Comparison of ENCODE assay signal across 1 cellular context in the genomic region with DNA sequence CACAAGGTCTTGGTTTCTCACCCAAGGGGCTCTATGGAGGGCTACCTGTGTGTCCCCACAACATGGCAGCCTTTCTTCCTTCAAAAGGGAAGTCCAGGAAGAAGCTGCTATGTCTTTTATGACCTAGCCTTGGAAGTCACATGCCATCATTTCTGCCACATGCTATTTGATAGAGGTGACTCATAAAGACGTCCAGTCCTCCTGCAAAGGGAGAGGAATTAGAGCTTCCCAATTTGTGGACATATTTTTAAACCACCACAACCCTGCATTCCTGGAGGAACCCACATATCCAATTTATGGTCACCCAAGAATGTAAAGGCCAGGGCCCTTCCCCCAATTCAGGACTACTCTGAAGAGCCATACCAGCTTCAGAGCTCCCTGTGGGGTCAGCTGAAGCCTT.
TF ChIP-seq lines count a peak whose summit lies in the region.

No MANE protein-coding gene starts in this region.

TF ChIP-seq in K562, 482 proteins besides CTCF, POLR2A, EP300 and RAD21 (continued from another document):
- TF ChIP-seq, protein P1, sequence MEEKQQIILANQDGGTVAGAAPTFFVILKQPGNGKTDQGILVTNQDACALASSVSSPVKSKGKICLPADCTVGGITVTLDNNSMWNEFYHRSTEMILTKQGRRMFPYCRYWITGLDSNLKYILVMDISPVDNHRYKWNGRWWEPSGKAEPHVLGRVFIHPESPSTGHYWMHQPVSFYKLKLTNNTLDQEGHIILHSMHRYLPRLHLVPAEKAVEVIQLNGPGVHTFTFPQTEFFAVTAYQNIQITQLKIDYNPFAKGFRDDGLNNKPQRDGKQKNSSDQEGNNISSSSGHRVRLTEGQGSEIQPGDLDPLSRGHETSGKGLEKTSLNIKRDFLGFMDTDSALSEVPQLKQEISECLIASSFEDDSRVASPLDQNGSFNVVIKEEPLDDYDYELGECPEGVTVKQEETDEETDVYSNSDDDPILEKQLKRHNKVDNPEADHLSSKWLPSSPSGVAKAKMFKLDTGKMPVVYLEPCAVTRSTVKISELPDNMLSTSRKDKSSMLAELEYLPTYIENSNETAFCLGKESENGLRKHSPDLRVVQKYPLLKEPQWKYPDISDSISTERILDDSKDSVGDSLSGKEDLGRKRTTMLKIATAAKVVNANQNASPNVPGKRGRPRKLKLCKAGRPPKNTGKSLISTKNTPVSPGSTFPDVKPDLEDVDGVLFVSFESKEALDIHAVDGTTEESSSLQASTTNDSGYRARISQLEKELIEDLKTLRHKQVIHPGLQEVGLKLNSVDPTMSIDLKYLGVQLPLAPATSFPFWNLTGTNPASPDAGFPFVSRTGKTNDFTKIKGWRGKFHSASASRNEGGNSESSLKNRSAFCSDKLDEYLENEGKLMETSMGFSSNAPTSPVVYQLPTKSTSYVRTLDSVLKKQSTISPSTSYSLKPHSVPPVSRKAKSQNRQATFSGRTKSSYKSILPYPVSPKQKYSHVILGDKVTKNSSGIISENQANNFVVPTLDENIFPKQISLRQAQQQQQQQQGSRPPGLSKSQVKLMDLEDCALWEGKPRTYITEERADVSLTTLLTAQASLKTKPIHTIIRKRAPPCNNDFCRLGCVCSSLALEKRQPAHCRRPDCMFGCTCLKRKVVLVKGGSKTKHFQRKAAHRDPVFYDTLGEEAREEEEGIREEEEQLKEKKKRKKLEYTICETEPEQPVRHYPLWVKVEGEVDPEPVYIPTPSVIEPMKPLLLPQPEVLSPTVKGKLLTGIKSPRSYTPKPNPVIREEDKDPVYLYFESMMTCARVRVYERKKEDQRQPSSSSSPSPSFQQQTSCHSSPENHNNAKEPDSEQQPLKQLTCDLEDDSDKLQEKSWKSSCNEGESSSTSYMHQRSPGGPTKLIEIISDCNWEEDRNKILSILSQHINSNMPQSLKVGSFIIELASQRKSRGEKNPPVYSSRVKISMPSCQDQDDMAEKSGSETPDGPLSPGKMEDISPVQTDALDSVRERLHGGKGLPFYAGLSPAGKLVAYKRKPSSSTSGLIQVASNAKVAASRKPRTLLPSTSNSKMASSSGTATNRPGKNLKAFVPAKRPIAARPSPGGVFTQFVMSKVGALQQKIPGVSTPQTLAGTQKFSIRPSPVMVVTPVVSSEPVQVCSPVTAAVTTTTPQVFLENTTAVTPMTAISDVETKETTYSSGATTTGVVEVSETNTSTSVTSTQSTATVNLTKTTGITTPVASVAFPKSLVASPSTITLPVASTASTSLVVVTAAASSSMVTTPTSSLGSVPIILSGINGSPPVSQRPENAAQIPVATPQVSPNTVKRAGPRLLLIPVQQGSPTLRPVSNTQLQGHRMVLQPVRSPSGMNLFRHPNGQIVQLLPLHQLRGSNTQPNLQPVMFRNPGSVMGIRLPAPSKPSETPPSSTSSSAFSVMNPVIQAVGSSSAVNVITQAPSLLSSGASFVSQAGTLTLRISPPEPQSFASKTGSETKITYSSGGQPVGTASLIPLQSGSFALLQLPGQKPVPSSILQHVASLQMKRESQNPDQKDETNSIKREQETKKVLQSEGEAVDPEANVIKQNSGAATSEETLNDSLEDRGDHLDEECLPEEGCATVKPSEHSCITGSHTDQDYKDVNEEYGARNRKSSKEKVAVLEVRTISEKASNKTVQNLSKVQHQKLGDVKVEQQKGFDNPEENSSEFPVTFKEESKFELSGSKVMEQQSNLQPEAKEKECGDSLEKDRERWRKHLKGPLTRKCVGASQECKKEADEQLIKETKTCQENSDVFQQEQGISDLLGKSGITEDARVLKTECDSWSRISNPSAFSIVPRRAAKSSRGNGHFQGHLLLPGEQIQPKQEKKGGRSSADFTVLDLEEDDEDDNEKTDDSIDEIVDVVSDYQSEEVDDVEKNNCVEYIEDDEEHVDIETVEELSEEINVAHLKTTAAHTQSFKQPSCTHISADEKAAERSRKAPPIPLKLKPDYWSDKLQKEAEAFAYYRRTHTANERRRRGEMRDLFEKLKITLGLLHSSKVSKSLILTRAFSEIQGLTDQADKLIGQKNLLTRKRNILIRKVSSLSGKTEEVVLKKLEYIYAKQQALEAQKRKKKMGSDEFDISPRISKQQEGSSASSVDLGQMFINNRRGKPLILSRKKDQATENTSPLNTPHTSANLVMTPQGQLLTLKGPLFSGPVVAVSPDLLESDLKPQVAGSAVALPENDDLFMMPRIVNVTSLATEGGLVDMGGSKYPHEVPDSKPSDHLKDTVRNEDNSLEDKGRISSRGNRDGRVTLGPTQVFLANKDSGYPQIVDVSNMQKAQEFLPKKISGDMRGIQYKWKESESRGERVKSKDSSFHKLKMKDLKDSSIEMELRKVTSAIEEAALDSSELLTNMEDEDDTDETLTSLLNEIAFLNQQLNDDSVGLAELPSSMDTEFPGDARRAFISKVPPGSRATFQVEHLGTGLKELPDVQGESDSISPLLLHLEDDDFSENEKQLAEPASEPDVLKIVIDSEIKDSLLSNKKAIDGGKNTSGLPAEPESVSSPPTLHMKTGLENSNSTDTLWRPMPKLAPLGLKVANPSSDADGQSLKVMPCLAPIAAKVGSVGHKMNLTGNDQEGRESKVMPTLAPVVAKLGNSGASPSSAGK (IDR thresholded peaks at IDR 0.05): peak; percentile 53; the same call in 1 of the 2 replicates
- TF ChIP-seq, protein P2, sequence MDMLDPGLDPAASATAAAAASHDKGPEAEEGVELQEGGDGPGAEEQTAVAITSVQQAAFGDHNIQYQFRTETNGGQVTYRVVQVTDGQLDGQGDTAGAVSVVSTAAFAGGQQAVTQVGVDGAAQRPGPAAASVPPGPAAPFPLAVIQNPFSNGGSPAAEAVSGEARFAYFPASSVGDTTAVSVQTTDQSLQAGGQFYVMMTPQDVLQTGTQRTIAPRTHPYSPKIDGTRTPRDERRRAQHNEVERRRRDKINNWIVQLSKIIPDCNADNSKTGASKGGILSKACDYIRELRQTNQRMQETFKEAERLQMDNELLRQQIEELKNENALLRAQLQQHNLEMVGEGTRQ (CRISPR knock-in tag; IDR thresholded peaks at IDR 0.05): 0 out of 2 replicates have a peak, but pooled peaks have one; percentile 11
- TF ChIP-seq, protein P3, sequence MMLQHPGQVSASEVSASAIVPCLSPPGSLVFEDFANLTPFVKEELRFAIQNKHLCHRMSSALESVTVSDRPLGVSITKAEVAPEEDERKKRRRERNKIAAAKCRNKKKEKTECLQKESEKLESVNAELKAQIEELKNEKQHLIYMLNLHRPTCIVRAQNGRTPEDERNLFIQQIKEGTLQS (IDR thresholded peaks at IDR 0.05): peak; percentile 39; the same call in 1 of the 2 replicates
- TF ChIP-seq, protein P3 (CRISPR knock-in tag; conservative IDR thresholded peaks at IDR 0.05): no peak
- TF ChIP-seq GATAD2B (IDR thresholded peaks at IDR 0.05; ENCODE audit: borderline replicate concordance): no peak
- TF ChIP-seq THRAP3 (IDR thresholded peaks at IDR 0.05; ENCODE audit: borderline replicate concordance): no peak
- TF ChIP-seq, protein P4, sequence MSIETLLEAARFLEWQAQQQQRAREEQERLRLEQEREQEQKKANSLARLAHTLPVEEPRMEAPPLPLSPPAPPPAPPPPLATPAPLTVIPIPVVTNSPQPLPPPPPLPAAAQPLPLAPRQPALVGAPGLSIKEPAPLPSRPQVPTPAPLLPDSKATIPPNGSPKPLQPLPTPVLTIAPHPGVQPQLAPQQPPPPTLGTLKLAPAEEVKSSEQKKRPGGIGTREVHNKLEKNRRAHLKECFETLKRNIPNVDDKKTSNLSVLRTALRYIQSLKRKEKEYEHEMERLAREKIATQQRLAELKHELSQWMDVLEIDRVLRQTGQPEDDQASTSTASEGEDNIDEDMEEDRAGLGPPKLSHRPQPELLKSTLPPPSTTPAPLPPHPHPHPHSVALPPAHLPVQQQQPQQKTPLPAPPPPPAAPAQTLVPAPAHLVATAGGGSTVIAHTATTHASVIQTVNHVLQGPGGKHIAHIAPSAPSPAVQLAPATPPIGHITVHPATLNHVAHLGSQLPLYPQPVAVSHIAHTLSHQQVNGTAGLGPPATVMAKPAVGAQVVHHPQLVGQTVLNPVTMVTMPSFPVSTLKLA (conservative IDR thresholded peaks at IDR 0.05): no peak
- no peak for TF ChIP-seq CREB1 (IDR thresholded peaks at IDR 0.05)
- no peak for TF ChIP-seq CREB1 (CRISPR knock-in tag; IDR thresholded peaks at IDR 0.05)
- TF ChIP-seq ARID1B (IDR thresholded peaks at IDR 0.05): no peak
- no peak for TF ChIP-seq RFX1 (IDR thresholded peaks at IDR 0.05)
- TF ChIP-seq POLR2B (IDR thresholded peaks at IDR 0.05; ENCODE audit: low read depth, partially characterized antibody): no peak
- TF ChIP-seq LARP7 (IDR thresholded peaks at IDR 0.05): no peak
- TF ChIP-seq FOS (IDR thresholded peaks at IDR 0.05; ENCODE audit: extremely low read depth, insufficient read length): no peak
- no peak for TF ChIP-seq HNRNPLL (IDR thresholded peaks at IDR 0.05; ENCODE audit: low read depth, low read length, poor library complexity, severe bottlenecking)
- no peak for TF ChIP-seq ZKSCAN1 (IDR thresholded peaks at IDR 0.05; ENCODE audit: low read depth, low read length)
- TF ChIP-seq, protein P5, sequence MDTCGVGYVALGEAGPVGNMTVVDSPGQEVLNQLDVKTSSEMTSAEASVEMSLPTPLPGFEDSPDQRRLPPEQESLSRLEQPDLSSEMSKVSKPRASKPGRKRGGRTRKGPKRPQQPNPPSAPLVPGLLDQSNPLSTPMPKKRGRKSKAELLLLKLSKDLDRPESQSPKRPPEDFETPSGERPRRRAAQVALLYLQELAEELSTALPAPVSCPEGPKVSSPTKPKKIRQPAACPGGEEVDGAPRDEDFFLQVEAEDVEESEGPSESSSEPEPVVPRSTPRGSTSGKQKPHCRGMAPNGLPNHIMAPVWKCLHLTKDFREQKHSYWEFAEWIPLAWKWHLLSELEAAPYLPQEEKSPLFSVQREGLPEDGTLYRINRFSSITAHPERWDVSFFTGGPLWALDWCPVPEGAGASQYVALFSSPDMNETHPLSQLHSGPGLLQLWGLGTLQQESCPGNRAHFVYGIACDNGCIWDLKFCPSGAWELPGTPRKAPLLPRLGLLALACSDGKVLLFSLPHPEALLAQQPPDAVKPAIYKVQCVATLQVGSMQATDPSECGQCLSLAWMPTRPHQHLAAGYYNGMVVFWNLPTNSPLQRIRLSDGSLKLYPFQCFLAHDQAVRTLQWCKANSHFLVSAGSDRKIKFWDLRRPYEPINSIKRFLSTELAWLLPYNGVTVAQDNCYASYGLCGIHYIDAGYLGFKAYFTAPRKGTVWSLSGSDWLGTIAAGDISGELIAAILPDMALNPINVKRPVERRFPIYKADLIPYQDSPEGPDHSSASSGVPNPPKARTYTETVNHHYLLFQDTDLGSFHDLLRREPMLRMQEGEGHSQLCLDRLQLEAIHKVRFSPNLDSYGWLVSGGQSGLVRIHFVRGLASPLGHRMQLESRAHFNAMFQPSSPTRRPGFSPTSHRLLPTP (IDR thresholded peaks at IDR 0.05; ENCODE audit: borderline replicate concordance, extremely low read depth, insufficient read length): no peak
- TF ChIP-seq HDAC6 (IDR thresholded peaks at IDR 0.05; ENCODE audit: low read depth, low read length): no peak
- no peak for TF ChIP-seq CC2D1A (IDR thresholded peaks at IDR 0.05)
- no peak for TF ChIP-seq MECOM (CRISPR knock-in tag; IDR thresholded peaks at IDR 0.05)
- TF ChIP-seq SAP30 (IDR thresholded peaks at IDR 0.05; ENCODE audit: borderline replicate concordance, insufficient read depth, low read depth, low read length, poor library complexity, severe bottlenecking): no peak
- TF ChIP-seq ILK (tag; IDR thresholded peaks at IDR 0.05; ENCODE audit: borderline replicate concordance, low read depth): no peak
- no peak for TF ChIP-seq KLF16 (IDR thresholded peaks at IDR 0.05)
- TF ChIP-seq FOXA3 (CRISPR knock-in tag; conservative IDR thresholded peaks at IDR 0.05 in 1 of 2, IDR thresholded peaks at IDR 0.05 in 1 of 2): no peak
- no peak for TF ChIP-seq SAFB (IDR thresholded peaks at IDR 0.05; ENCODE audit: borderline replicate concordance, low read depth, low read length)
